Comparison of ENCODE assay signal across 3 cellular contexts in genomic region chr12:58949954-58950738, GRCh38. TPM values are rescaled to one million over a fixed set of nuclear protein-coding genes. Genes with fewer than 3 reads are reported as not detected.
"Had no signal": no experiment of that assay in that cellular context is flagged by ENCODE, and none has a peak within 500 bp of the region (broad histone marks: within the 10 kb centered on the region; RNA-seq: fewer than 3 reads in every experiment).

No MANE protein-coding gene starts in this region.

RNA-seq across cellular contexts. Expression of gene LRIG3, which starts 29.8 kb away (rescaled TPM):
- total RNA-seq: activated CD4-positive, alpha-beta T cell treated with anti-CD3 and anti-CD28 coated beads, Interleukin-2, amount 10 ng/mL, durations not matched to agents 7 days and 5 days; activated naive CD8-positive, alpha-beta T cell treated with anti-CD3 and anti-CD28 coated beads, Interleukin-2, amount 10 ng/mL, durations not matched to agents 7 days and 5 days; T-helper 17 cell had no signal
